10 cellular contexts compared by ENCODE assay signal in genomic region chr1:155130272-155131006, GRCh38. TPM values are rescaled to one million over a fixed set of nuclear protein-coding genes. Genes with fewer than 3 reads are reported as not detected.
DNase-seq lines count a peak whose midpoint lies in the region; ATAC-seq and TF ChIP-seq lines count a peak whose summit lies in the region.
"Had no signal": no experiment of that assay in that cellular context is flagged by ENCODE, and none has a peak within 500 bp of the region (broad histone marks: within the 10 kb centered on the region; RNA-seq: fewer than 3 reads in every experiment).

No MANE protein-coding gene starts in this region.

- no peak for TF ChIP-seq CTCF in C4-2B (conservative IDR thresholded peaks at IDR 0.05)
- no peak for TF ChIP-seq CTCF in esophagus muscularis mucosa (IDR thresholded peaks at IDR 0.05)

- H2BK5ac ChIP-seq in neuronal stem cell (ENCODE audit: low read length) = no peak overlapping the region

- H3K14ac ChIP-seq in neuronal stem cell (ENCODE audit: low read length) = no peak overlapping the region

- 28% methylated on average over 5 of the region's 6 CpGs for WGBS in esophagus muscularis mucosa
- no CpG with 5 or more reads among the region's 6 CpGs for WGBS in neuronal stem cell (ENCODE audit: extremely low coverage in 2 of 2, insufficient read length in 2 of 2, insufficient replicate concordance in 1 of 2), 2 donors

- no peak for ATAC-seq in GM18867 (IDR thresholded peaks at IDR 0.05; ENCODE audit: unreplicated experiment)
- ATAC-seq: stimulated activated naive CD8-positive, alpha-beta T cell treated with anti-CD3 and anti-CD28 coated beads, Interleukin-15, amount 100 ng/mL, for 72 hours had no signal

- H3K9me3 ChIP-seq in SK-N-MC (ENCODE audit: low read depth, low read length) (no peaks in the 10 kb centered on the region), esophagus muscularis mucosa (no peaks in the 10 kb centered on the region), neuronal stem cell (replicated peaks in 1 of 2; ENCODE audit: control insufficient read depth in 2 of 2, insufficient read depth in 1 of 2, low read depth in 1 of 2, low read length in 2 of 2) (peaks cover 0 to 2% of the 10 kb centered on the region in 2 donors)

- no peak overlapping the region for H4K91ac ChIP-seq in neuronal stem cell (ENCODE audit: low read depth, low read length, poor library complexity)

- H3K9ac ChIP-seq in SK-N-MC (ENCODE audit: insufficient read length) (peak overlapping the region; percentile 51), neuronal stem cell (ENCODE audit: low read depth, low read length, poor library complexity) (no peak overlapping the region)

- peak overlapping the region; percentile 58 for H2AFZ ChIP-seq in neuronal stem cell (ENCODE audit: low read length)

- H3K4me2 ChIP-seq in neuronal stem cell (ENCODE audit: insufficient read depth, low read length, poor library complexity, severe bottlenecking) = no peak overlapping the region

- H4K8ac ChIP-seq in neuronal stem cell (ENCODE audit: low read depth, low read length) = no peak overlapping the region

- no peak overlapping the region for H2BK15ac ChIP-seq in neuronal stem cell (ENCODE audit: low read length)

- peaks cover 26% of the 10 kb centered on the region for H3K36me3 ChIP-seq in SK-N-MC (ENCODE audit: insufficient read depth, low read length)
- H3K36me3 ChIP-seq in esophagus muscularis mucosa = peaks cover 16 to 43% (median 36%) of the 10 kb centered on the region in 4 donors
- peaks cover 0 to 5% of the 10 kb centered on the region in 2 donors for H3K36me3 ChIP-seq in neuronal stem cell (replicated peaks in 1 of 2; ENCODE audit: control insufficient read depth in 2 of 2, insufficient read depth in 2 of 2, low read length in 2 of 2)

- H3K23ac ChIP-seq in neuronal stem cell (ENCODE audit: low read depth, low read length, poor library complexity) = peak overlapping the region; percentile 25

- H3K27me3 ChIP-seq in esophagus muscularis mucosa (no peaks in the 10 kb centered on the region), neuronal stem cell (ENCODE audit: control insufficient read depth in 3 of 3, insufficient read depth in 3 of 3, low read depth in 1 of 3, low read length in 3 of 3) (peaks cover 10 to 50% (median 45%) of the 10 kb centered on the region in 3 experiments)

- H3K4me1 ChIP-seq in esophagus muscularis mucosa = peaks cover 79 to 97% (median 93%) of the 10 kb centered on the region in 4 donors
- peaks cover 38 to 47% of the 10 kb centered on the region in 2 donors for H3K4me1 ChIP-seq in neuronal stem cell (ENCODE audit: control insufficient read depth in 2 of 2, insufficient read depth in 1 of 2, low read depth in 1 of 2, low read length in 2 of 2)

- DNase-seq in SK-N-MC (ENCODE audit: low read depth, low spot score) (no peak), esophagus muscularis mucosa (ENCODE audit: extremely low spot score) (no peak), neuronal stem cell (ENCODE audit: low spot score) (no peak), ecto neural progenitor cell (ENCODE audit: low spot score) (no peak), NCI-H2196 (lab: John Stamatoyannopoulos, UW; ENCODE audit: unreplicated experiment) (no peak), HuH-7.5 (ENCODE audit: low spot score) (no peak)
- DNase-seq: SHP77; stimulated activated naive CD8-positive, alpha-beta T cell treated with anti-CD3 and anti-CD28 coated beads, Interleukin-15, amount 100 ng/mL, for 72 hours had no signal

- no peak overlapping the region for H3K4ac ChIP-seq in neuronal stem cell (ENCODE audit: low read length)

- TF ChIP-seq POLR2A in esophagus muscularis mucosa (IDR thresholded peaks at IDR 0.05; ENCODE audit: low read depth) = peak; percentile 8

- peak overlapping the region; percentile 92 for H3K4me3 ChIP-seq in SK-N-MC
- peak overlapping the region; percentile 63 to 71 (median 68) for H3K4me3 ChIP-seq in esophagus muscularis mucosa
- H3K4me3 ChIP-seq in neuronal stem cell (ENCODE audit: low read length in 2 of 2) = no peak overlapping the region

- H3K79me1 ChIP-seq in neuronal stem cell (ENCODE audit: low read depth, low read length) = no peaks in the 10 kb centered on the region

- H3K27ac ChIP-seq in C4-2B = peak overlapping the region; percentile 95
- peak overlapping the region; percentile 74 for H3K27ac ChIP-seq in SK-N-MC
- H3K27ac ChIP-seq in esophagus muscularis mucosa (replicated peaks in 1 of 4) = peak overlapping the region; percentile 85 to 97 (median 89)
- no peak overlapping the region for H3K27ac ChIP-seq in neuronal stem cell (replicated peaks; ENCODE audit: low read length)

- H3K18ac ChIP-seq in neuronal stem cell (ENCODE audit: low read length) = peak overlapping the region; percentile 74

- no peak for TF ChIP-seq EP300 in esophagus muscularis mucosa (IDR thresholded peaks at IDR 0.05)

- no peak overlapping the region for H2BK120ac ChIP-seq in neuronal stem cell (ENCODE audit: low read depth, low read length)

- H2BK12ac ChIP-seq in neuronal stem cell (ENCODE audit: low read length) = no peak overlapping the region

- peak overlapping the region; percentile 95 for H2AK5ac ChIP-seq in neuronal stem cell (ENCODE audit: low read depth, low read length)

- intact Hi-C loops in esophagus muscularis mucosa (cut with DNase I) = no loop called here

RNA-seq across cellular contexts. Expression of gene EFNA1, which starts 2.8 kb away (rescaled TPM):
- total RNA-seq in esophagus muscularis mucosa = 10 to 100 TPM; 11.2 to 37.3 (median 27.5) TPM
- polyA plus RNA-seq in neuronal stem cell (2013, experiment 1 of 2) = 3.6 TPM
- polyA plus RNA-seq in neuronal stem cell (2013, experiment 2 of 2) = 4.3 TPM

RNA-seq across cellular contexts. Expression of gene SLC50A1, which starts 5.2 kb away (rescaled TPM):
- total RNA-seq in esophagus muscularis mucosa = 10 to 100 TPM; 13.3 to 18.7 (median 15.2) TPM
- 37.1 TPM for polyA plus RNA-seq in neuronal stem cell (2013, experiment 1 of 2)
- 36.6 TPM for polyA plus RNA-seq in neuronal stem cell (2013, experiment 2 of 2)

RNA-seq across cellular contexts. Expression of gene DPM3, which starts 9.9 kb away (rescaled TPM):
- 100 to 1,000 TPM in 2 of 4 donors, 10 to 100 TPM in 2; 54.5 to 176 (median 80.6) TPM for total RNA-seq in esophagus muscularis mucosa
- polyA plus RNA-seq in neuronal stem cell (2013, experiment 1 of 2) = 309 TPM
- polyA plus RNA-seq in neuronal stem cell (2013, experiment 2 of 2) = 297 TPM

RNA-seq across cellular contexts. Expression of gene KRTCAP2, which starts 42.7 kb away (rescaled TPM):
- total RNA-seq in esophagus muscularis mucosa = 100 to 1,000 TPM in 2 of 4 donors, 10 to 100 TPM in 2; 76.0 to 146 (median 108) TPM
- polyA plus RNA-seq in neuronal stem cell (2013, experiment 1 of 2) = 210 TPM
- polyA plus RNA-seq in neuronal stem cell (2013, experiment 2 of 2) = 197 TPM

RNA-seq across cellular contexts. Expression of gene TRIM46, which starts 43.2 kb away (rescaled TPM):
- total RNA-seq in esophagus muscularis mucosa = 1 to 10 TPM in 1 of 4 donors, under 1 TPM in 2, not detected in 1; 0.13 to 1.7 (median 0.17) TPM
- polyA plus RNA-seq in neuronal stem cell (2013, experiment 1 of 2) = 7.5 TPM
- polyA plus RNA-seq in neuronal stem cell (2013, experiment 2 of 2) = 7.4 TPM

Comparison
In these comparisons a context has a peak if more than half of its experiments do, and no peak if none do; other contexts are left out.
1. H3K4me3 ChIP-seq: peak in SK-N-MC (single experiment) and esophagus muscularis mucosa (4 of 4); none in neuronal stem cell (0 of 2).